8 cellular contexts compared by ENCODE assay signal in genomic region chrX:12901486-12901885, GRCh38. TPM values are rescaled to one million over a fixed set of nuclear protein-coding genes. Genes with fewer than 3 reads are reported as not detected.
DNase-seq lines count a peak whose midpoint lies in the region; ATAC-seq and TF ChIP-seq lines count a peak whose summit lies in the region.

No MANE protein-coding gene starts in this region.

- H3K36me3 Mint-ChIP-seq in activated CD8-positive, alpha-beta T cell treated with anti-CD3 and anti-CD28 coated beads, Interleukin-2, amount 10 ng/mL, durations not matched to agents 7 days and 5 days (ENCODE audit: low read depth), result no peaks in the 10 kb centered on the region

- POLR2A ChIA-PET in activated CD8-positive, alpha-beta T cell treated with anti-CD3 and anti-CD28 coated beads, Interleukin-2, amount 10 ng/mL, durations not matched to agents 7 days and 5 days (lab: Charles Lee), result no interaction called here

- H3K9me3 Mint-ChIP-seq in activated CD8-positive, alpha-beta T cell treated with anti-CD3 and anti-CD28 coated beads, Interleukin-2, amount 10 ng/mL, durations not matched to agents 7 days and 5 days (ENCODE audit: insufficient read depth), result no peaks in the 10 kb centered on the region

- H3K4me1 Mint-ChIP-seq in activated CD8-positive, alpha-beta T cell treated with anti-CD3 and anti-CD28 coated beads, Interleukin-2, amount 10 ng/mL, durations not matched to agents 7 days and 5 days (ENCODE audit: low read depth), result peaks cover 2% of the 10 kb centered on the region

- H3K27ac ChIP-seq in C4-2B, result no peak overlapping the region

- H3K27me3 Mint-ChIP-seq in activated CD8-positive, alpha-beta T cell treated with anti-CD3 and anti-CD28 coated beads, Interleukin-2, amount 10 ng/mL, durations not matched to agents 7 days and 5 days (ENCODE audit: low read depth), result peaks cover 5% of the 10 kb centered on the region

- CTCF ChIA-PET in activated CD8-positive, alpha-beta T cell treated with anti-CD3 and anti-CD28 coated beads, Interleukin-2, amount 10 ng/mL, durations not matched to agents 7 days and 5 days (lab: Charles Lee), result interaction anchor here (0.6 to 5.8 kb wide), 5 partner anchors 9 to 587 kb away, joined by 3 to 62 read pairs (median 10); no protein-coding TSS in a partner anchor

- ATAC-seq in GM21529 (IDR thresholded peaks at IDR 0.05; ENCODE audit: unreplicated experiment) (peak; percentile 77), HG03196 (IDR thresholded peaks at IDR 0.05; ENCODE audit: unreplicated experiment) (no peak)
- ATAC-seq in activated CD8-positive, alpha-beta T cell treated with anti-CD3 and anti-CD28 coated beads, Interleukin-2, amount 10 ng/mL, durations not matched to agents 7 days and 5 days, result peak; percentile 47

- H3K27ac Mint-ChIP-seq in activated CD8-positive, alpha-beta T cell treated with anti-CD3 and anti-CD28 coated beads, Interleukin-2, amount 10 ng/mL, durations not matched to agents 7 days and 5 days, result no peak overlapping the region

- peak; percentile 73 for TF ChIP-seq CTCF in C4-2B (conservative IDR thresholded peaks at IDR 0.05)

- DNase-seq in NCI-H345 (lab: John Stamatoyannopoulos, UW) (peak; percentile 19), mucosa of gallbladder (ENCODE audit: low spot score) (peak; percentile 64)
- DNase-seq in activated CD8-positive, alpha-beta T cell treated with anti-CD3 and anti-CD28 coated beads, Interleukin-2, amount 10 ng/mL, durations not matched to agents 7 days and 5 days, result peak; percentile 77
- peak; percentile 47 for DNase-seq in effector CD8-positive, alpha-beta T cell (lab: John Stamatoyannopoulos, UW)
- peak; percentile 31 for DNase-seq in stimulated activated CD8-positive, alpha-beta memory T cell treated with anti-CD3 and anti-CD28 coated beads, Interleukin-7, amount 100 ng/mL, for 24 hours (ENCODE audit: low read depth)

- no peak overlapping the region for H3K4me3 Mint-ChIP-seq in activated CD8-positive, alpha-beta T cell treated with anti-CD3 and anti-CD28 coated beads, Interleukin-2, amount 10 ng/mL, durations not matched to agents 7 days and 5 days

RNA-seq across cellular contexts. Expression of gene TLR8, which starts 4.9 kb away (rescaled TPM):
- not detected for total RNA-seq in activated CD8-positive, alpha-beta T cell treated with anti-CD3 and anti-CD28 coated beads, Interleukin-2, amount 10 ng/mL, durations not matched to agents 7 days and 5 days
- total RNA-seq in mucosa of gallbladder, result 1.4 TPM

RNA-seq across cellular contexts. Expression of gene TLR7, which starts 34.6 kb away (rescaled TPM):
- under 1 TPM in 1 of 2 experiments, not detected in 1; 0.05 TPM for total RNA-seq in activated CD8-positive, alpha-beta T cell treated with anti-CD3 and anti-CD28 coated beads, Interleukin-2, amount 10 ng/mL, durations not matched to agents 7 days and 5 days
- 4.3 TPM for total RNA-seq in mucosa of gallbladder

Comparison
In these comparisons a context has a peak if more than half of its experiments do, and no peak if none do; other contexts are left out.
1. DNase-seq: peak in every context shown above with its lines; median percentile 77 in activated CD8-positive, alpha-beta T cell treated with anti-CD3 and anti-CD28 coated beads, Interleukin-2, amount 10 ng/mL, durations not matched to agents 7 days and 5 days; 64 in mucosa of gallbladder; 47 in effector CD8-positive, alpha-beta T cell; 31 in stimulated activated CD8-positive, alpha-beta memory T cell treated with anti-CD3 and anti-CD28 coated beads, Interleukin-7, amount 100 ng/mL, for 24 hours; 19 in NCI-H345.